In the genomic region with DNA sequence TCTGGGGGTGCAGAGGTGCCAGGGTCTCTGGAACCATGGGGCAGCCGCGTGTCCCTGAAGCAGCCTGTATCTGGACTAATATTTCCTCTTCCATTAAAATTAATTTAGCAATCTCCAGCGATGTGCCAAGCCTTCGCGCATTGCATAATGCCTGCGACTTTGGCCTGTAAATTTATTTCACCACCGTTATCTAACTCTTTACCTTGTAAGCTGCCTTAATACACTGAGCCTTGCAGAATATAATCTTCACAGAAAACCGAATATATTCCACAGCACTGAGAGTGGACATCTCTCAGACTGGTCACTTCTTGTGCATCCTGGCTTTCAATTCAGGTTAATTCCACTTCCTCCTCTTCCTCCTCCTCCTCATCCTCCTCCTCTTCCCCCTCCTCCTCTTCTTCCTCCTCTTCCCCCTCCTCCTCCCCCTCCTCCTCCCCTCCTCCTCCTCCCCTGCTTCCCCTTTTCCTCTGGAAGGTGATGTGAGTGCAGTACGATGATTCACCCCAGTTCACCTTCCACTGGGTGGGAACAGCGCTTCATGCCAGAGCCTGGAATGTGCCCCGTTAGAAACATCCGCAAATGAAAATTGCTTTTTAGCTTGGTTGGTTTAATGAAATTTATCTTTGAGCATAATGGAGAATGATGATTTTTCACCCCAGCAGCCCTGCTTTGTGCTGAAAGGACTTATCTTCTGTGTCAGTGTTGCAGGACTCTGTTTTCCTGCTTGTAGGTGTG, we compare ENCODE assay signal across 16 cellular contexts.
DNase-seq lines count a peak whose midpoint lies in the region; ATAC-seq and TF ChIP-seq lines count a peak whose summit lies in the region.
"Had no signal": no experiment of that assay in that cellular context is flagged by ENCODE, and none has a peak within 500 bp of the region (broad histone marks: within the 10 kb centered on the region; RNA-seq: fewer than 3 reads in every experiment).

No MANE protein-coding gene starts in this region.

- H3K9me3 ChIP-seq in BLaER1 = no peaks in the 10 kb centered on the region
- H3K9me3 ChIP-seq in mesenchymal stem cell (ENCODE audit: control insufficient read depth, low read length) = no peaks in the 10 kb centered on the region
- H3K9me3 ChIP-seq in heart right ventricle = no peaks in the 10 kb centered on the region
- H3K9me3 ChIP-seq: ascending aorta, SK-N-SH, vagina had no signal

- no peak overlapping the region for H2AFZ ChIP-seq in mesenchymal stem cell (ENCODE audit: low read depth, low read length)

- H3K9ac ChIP-seq in BLaER1 (no peak overlapping the region), mesenchymal stem cell (ENCODE audit: low read length) (no peak overlapping the region)
- H3K9ac ChIP-seq: SK-N-SH had no signal

- H4K91ac ChIP-seq in mesenchymal stem cell (ENCODE audit: low read length) = no peak overlapping the region

- no peak overlapping the region for H2BK15ac ChIP-seq in mesenchymal stem cell (ENCODE audit: low read depth, poor library complexity, severe bottlenecking)

- no peak overlapping the region for H3K23ac ChIP-seq in mesenchymal stem cell (ENCODE audit: low read length in 2 of 2)

- H3K27me3 ChIP-seq in BLaER1 (no peaks in the 10 kb centered on the region), mesenchymal stem cell (ENCODE audit: control insufficient read depth in 1 of 2, insufficient read depth in 1 of 2, low read length in 2 of 2) (peaks cover 0 to 29% of the 10 kb centered on the region in 2 experiments), heart right ventricle (peaks cover 0 to 65% (median 34%) of the 10 kb centered on the region in 7 donors)
- H3K27me3 ChIP-seq: ascending aorta, vagina had no signal

- no peak overlapping the region for H3K18ac ChIP-seq in mesenchymal stem cell (ENCODE audit: low read depth in 1 of 2, low read length in 2 of 2)

- H2BK5ac ChIP-seq in mesenchymal stem cell (ENCODE audit: low read depth, low read length, poor library complexity, severe bottlenecking) = no peak overlapping the region

- no peak overlapping the region for H2BK120ac ChIP-seq in mesenchymal stem cell (ENCODE audit: low read depth, low read length)

- H3K79me1 ChIP-seq in mesenchymal stem cell (replicated peaks; ENCODE audit: low read length, poor library complexity, severe bottlenecking) = peaks cover 5% of the 10 kb centered on the region

- H3K4ac ChIP-seq in mesenchymal stem cell (ENCODE audit: low read depth in 1 of 2, low read length in 2 of 2) = no peak overlapping the region

- no peaks in the 10 kb centered on the region; the same call in 1 of the 2 replicates for H4K20me1 ChIP-seq in BLaER1

- H3K36me3 ChIP-seq in BLaER1 = no peaks in the 10 kb centered on the region
- peaks cover 0 to 5% of the 10 kb centered on the region in 2 experiments for H3K36me3 ChIP-seq in mesenchymal stem cell (ENCODE audit: control insufficient read depth in 1 of 2, insufficient read depth in 2 of 2, low read depth in 1 of 2, low read length in 2 of 2)
- H3K36me3 ChIP-seq in heart right ventricle = no peaks in the 10 kb centered on the region
- H3K36me3 ChIP-seq: ascending aorta, vagina had no signal

- peaks cover 36% of the 10 kb centered on the region for H3K4me1 ChIP-seq in BLaER1
- peaks cover 17% of the 10 kb centered on the region for H3K4me1 ChIP-seq in mesenchymal stem cell (ENCODE audit: control insufficient read depth, insufficient read depth, low read depth, low read length)
- H3K4me1 ChIP-seq in heart right ventricle = no peaks in the 10 kb centered on the region
- H3K4me1 ChIP-seq: ascending aorta, vagina had no signal

- in situ Hi-C loops in astrocyte of the spinal cord (cut with HindIII; ENCODE audit: low sequenced_read_pairs) = no loop called here

- H3K4me3 ChIP-seq in BLaER1 = no peak overlapping the region
- H3K4me3 ChIP-seq in astrocyte of the spinal cord (ENCODE audit: low read depth, low read length) = no peak overlapping the region
- no peak overlapping the region for H3K4me3 ChIP-seq in mesenchymal stem cell (ENCODE audit: insufficient read depth in 1 of 2, low read depth in 1 of 2, low read length in 2 of 2)
- H3K4me3 ChIP-seq in heart right ventricle = no peak overlapping the region
- H3K4me3 ChIP-seq: ascending aorta, vagina had no signal

- no peak overlapping the region for H2BK12ac ChIP-seq in mesenchymal stem cell (ENCODE audit: low read length in 2 of 2)

- no peak overlapping the region for H3K27ac ChIP-seq in BLaER1
- H3K27ac ChIP-seq in mesenchymal stem cell (ENCODE audit: low read length, poor library complexity, severe bottlenecking) = no peak overlapping the region
- H3K27ac ChIP-seq in heart right ventricle = no peak overlapping the region
- H3K27ac ChIP-seq: ascending aorta, vagina had no signal

- H3K14ac ChIP-seq in mesenchymal stem cell (ENCODE audit: low read length in 2 of 2) = no peak overlapping the region

- peak overlapping the region; percentile 37 for H3K4me2 ChIP-seq in BLaER1
- no peak overlapping the region for H3K4me2 ChIP-seq in mesenchymal stem cell (ENCODE audit: low read length, poor library complexity, severe bottlenecking)
- H3K4me2 ChIP-seq: SK-N-SH had no signal

- H4K8ac ChIP-seq in mesenchymal stem cell (ENCODE audit: low read length) = no peak overlapping the region

- TF ChIP-seq CTCF in astrocyte of the spinal cord (IDR thresholded peaks at IDR 0.05; ENCODE audit: low read depth, low read length) (no peak), heart right ventricle (IDR thresholded peaks at IDR 0.05) (no peak)

- WGBS in mesenchymal stem cell = 70% methylated on average over 12 of the region's 12 CpGs
- 72% methylated on average over 12 of the region's 12 CpGs for WGBS in heart right ventricle, 2 donors

- intact Hi-C loops in heart right ventricle (cut with DNase I) = no loop called here

- DNase-seq in HT1080 (ENCODE audit: low read depth) (peak; percentile 75), astrocyte of the spinal cord (ENCODE audit: low read depth, low spot score) (peak; percentile 35), mesenchymal stem cell (peak; percentile 18), heart right ventricle (no peak), NCI-H2227 treated with DMSO at 0.1 percent for 48 hours (lab: John Stamatoyannopoulos, UW) (no peak), NCI-H2081 (lab: John Stamatoyannopoulos, UW) (no peak)
- no peak for DNase-seq in stimulated activated naive CD4-positive, alpha-beta T cell treated with Interleukin-2 at 50 U/mL for 16 hours (lab: John Stamatoyannopoulos, UW)
- DNase-seq: activated CD4-positive, alpha-beta T cell treated with anti-CD3 and anti-CD28 coated beads, Interleukin-2, amount 50 U/mL, for 1 hour; activated naive CD4-positive, alpha-beta T cell treated with Interleukin-2 at 50 U/mL for 16 hours; MM.1S; NCI-H2029; NCI-H526 treated with DMSO at 0.1 percent for 48 hours; SK-N-SH had no signal

- ATAC-seq in heart right ventricle = no peak

- no peak overlapping the region for H2AK5ac ChIP-seq in mesenchymal stem cell (ENCODE audit: low read length, severe bottlenecking)

Comparison
In these comparisons a context has a peak if more than half of its experiments do, and no peak if none do; other contexts are left out.
1. DNase-seq: peak in HT1080 (single experiment), astrocyte of the spinal cord (single experiment) and mesenchymal stem cell (single experiment); none in heart right ventricle (0 of 2), NCI-H2227 treated with DMSO at 0.1 percent for 48 hours (single experiment), NCI-H2081 (0 of 2) and stimulated activated naive CD4-positive, alpha-beta T cell treated with Interleukin-2 at 50 U/mL for 16 hours (single experiment).